Comparison of ENCODE assay signal across 8 cellular contexts in genomic region chr2:46315103-46315890, GRCh38. TPM values are rescaled to one million over a fixed set of nuclear protein-coding genes. Genes with fewer than 3 reads are reported as not detected.
DNase-seq lines count a peak whose midpoint lies in the region; ATAC-seq, FAIRE-seq and TF ChIP-seq lines count a peak whose summit lies in the region.

No MANE protein-coding gene starts in this region.

- peak overlapping the region; percentile 88 to 93 for H3K27ac ChIP-seq in lung (ENCODE audit: low read depth in 1 of 2, low read length in 1 of 2)
- H3K27ac ChIP-seq in aorta (ENCODE audit: low read depth in 1 of 2, low read length in 2 of 2): peak overlapping the region; percentile 68 to 71
- H3K27ac ChIP-seq in H9 (ENCODE audit: insufficient read length, low read depth, low read length): no peak overlapping the region

- H3K36me3 ChIP-seq in BJ (ENCODE audit: control insufficient read depth, insufficient read depth, low read length): 0 out of 2 replicates have a peak, but pooled peaks cover 2% of the 10 kb centered on the region
- peaks cover 26% of the 10 kb centered on the region for H3K36me3 ChIP-seq in MG63
- H3K36me3 ChIP-seq in bronchial epithelial cell (ENCODE audit: control insufficient read depth, insufficient read depth, low read length): no peaks in the 10 kb centered on the region
- H3K36me3 ChIP-seq in lung (ENCODE audit: control insufficient read depth in 2 of 2, insufficient read depth in 2 of 2, low read length in 2 of 2): no peaks in the 10 kb centered on the region
- H3K36me3 ChIP-seq in aorta (ENCODE audit: control insufficient read depth in 1 of 2, insufficient read depth in 2 of 2, low read length in 1 of 2): no peaks in the 10 kb centered on the region

- H3K4me3 Mint-ChIP-seq in H9 (no peak overlapping the region), glutamatergic neuron (ENCODE audit: unreplicated experiment) (no peak overlapping the region)

- 20 to 47% methylated on average over 11 of the region's 11 CpGs for WGBS in lung, 2 donors
- 2 to 4% methylated on average over 11 of the region's 11 CpGs for WGBS in aorta, 2 donors
- whole genome bisulfite sequencing in H9 (ENCODE audit: extremely low coverage, insufficient read length, low lambda C conversion rate): no CpG with 5 or more reads among the region's 11 CpGs

- intact Hi-C loops in aorta (cut with DNase I): loop anchor here in 1 of 2 donors (1.0 kb wide), 1 partner anchor 19 kb away; no protein-coding TSS in a partner anchor

- TF ChIP-seq CTCF in BJ (IDR thresholded peaks at IDR 0.05; ENCODE audit: insufficient read depth, low read depth, low read length): no peak
- no peak for TF ChIP-seq CTCF in bronchial epithelial cell (IDR thresholded peaks at IDR 0.05; ENCODE audit: insufficient read depth, low read length, severe bottlenecking)
- no peak for TF ChIP-seq CTCF in lung (IDR thresholded peaks at IDR 0.05; ENCODE audit: control extremely low read depth, extremely low read depth)
- TF ChIP-seq CTCF in H9 (conservative IDR thresholded peaks at IDR 0.05): no peak
- no peak for TF ChIP-seq CTCF in glutamatergic neuron (IDR thresholded peaks at IDR 0.05; ENCODE audit: partially characterized antibody, unreplicated experiment)

- no peak overlapping the region for H4K5ac ChIP-seq in H9 (ENCODE audit: insufficient read length, low read depth, low read length)

- no peak overlapping the region for H3K23ac ChIP-seq in H9 (ENCODE audit: insufficient read length, low read depth, low read length)

- no peaks in the 10 kb centered on the region for H3K23me2 ChIP-seq in H9 (ENCODE audit: insufficient read length, low read depth, low read length, poor library complexity, severe bottlenecking)

- no peak overlapping the region for H3K4me2 ChIP-seq in H9 (ENCODE audit: insufficient read depth, insufficient read length, low read length)

- no peak overlapping the region for H2BK15ac ChIP-seq in H9 (ENCODE audit: low read depth, low read length)

- peaks cover 26 to 64% of the 10 kb centered on the region in 2 donors for H3K4me1 ChIP-seq in lung (ENCODE audit: control insufficient read depth in 2 of 2, insufficient read depth in 2 of 2, low read length in 2 of 2)
- peaks cover 7 to 14% of the 10 kb centered on the region in 2 donors for H3K4me1 ChIP-seq in aorta (ENCODE audit: control insufficient read depth in 1 of 2, insufficient read depth in 2 of 2, low read length in 2 of 2)
- H3K4me1 ChIP-seq in H9 (ENCODE audit: insufficient read depth, low read length): no peaks in the 10 kb centered on the region

- H3K9me3 ChIP-seq in MG63: peaks cover 6% of the 10 kb centered on the region
- H3K9me3 ChIP-seq in lung (ENCODE audit: control insufficient read depth in 2 of 2, insufficient read depth in 1 of 2, low read length in 1 of 2): no peaks in the 10 kb centered on the region
- H3K9me3 ChIP-seq in aorta (ENCODE audit: control insufficient read depth, low read length): no peaks in the 10 kb centered on the region
- no peaks in the 10 kb centered on the region for H3K9me3 ChIP-seq in H9 (ENCODE audit: control insufficient read depth, low read depth, low read length)

- no peak overlapping the region for H3K4ac ChIP-seq in H9 (ENCODE audit: low read depth, low read length)

- no peak overlapping the region for H2BK12ac ChIP-seq in H9 (ENCODE audit: insufficient read length, low read depth, low read length)

- CTCF ChIA-PET in BJ (lab: Yijun Ruan, JAX): interaction anchor here (0.8 kb wide), 1 partner anchor 21 kb away, joined by 3 read pairs; no protein-coding TSS in a partner anchor

- POLR2A ChIA-PET in BJ (lab: Charles Lee): no interaction called here

- H3K9me3 Mint-ChIP-seq in H9 (no peaks in the 10 kb centered on the region), glutamatergic neuron (ENCODE audit: unreplicated experiment) (peaks cover 3% of the 10 kb centered on the region)

- peak; percentile 70 for FAIRE-seq in bronchial epithelial cell (lab: Jason Lieb, UNC)

- H2AK5ac ChIP-seq in H9 (ENCODE audit: insufficient read length, low read length): no peak overlapping the region

- H3T11ph ChIP-seq in H9 (ENCODE audit: low read length): no peak overlapping the region

- no peak overlapping the region for H2BK120ac ChIP-seq in H9 (ENCODE audit: low read depth, low read length, poor library complexity, severe bottlenecking)

- no peak overlapping the region for H4K91ac ChIP-seq in H9 (ENCODE audit: insufficient read length, low read depth, low read length)

- no peak overlapping the region for H4K8ac ChIP-seq in H9 (replicated peaks; ENCODE audit: insufficient read length, low read depth, low read length)

- H2BK5ac ChIP-seq in H9 (ENCODE audit: insufficient read length, low read length): no peak overlapping the region

- H3K18ac ChIP-seq in H9 (ENCODE audit: insufficient read length, low read depth, low read length): no peak overlapping the region

- H3K27me3 ChIP-seq in BJ (ENCODE audit: control insufficient read depth, insufficient read depth, low read length) (no peaks in the 10 kb centered on the region), MG63 (no peaks in the 10 kb centered on the region), bronchial epithelial cell (ENCODE audit: control insufficient read depth, insufficient read depth, low read length) (no peaks in the 10 kb centered on the region), lung (ENCODE audit: control insufficient read depth, insufficient read depth) (no peaks in the 10 kb centered on the region), aorta (ENCODE audit: control insufficient read depth in 1 of 2, insufficient read depth in 2 of 2, low read length in 1 of 2) (no peaks in the 10 kb centered on the region), H9 (ENCODE audit: insufficient read depth, low read length) (no peaks in the 10 kb centered on the region)

- no peak overlapping the region for H3K4me3 ChIP-seq in BJ (ENCODE audit: low read depth, low read length)
- no peak overlapping the region for H3K4me3 ChIP-seq in MG63
- H3K4me3 ChIP-seq in bronchial epithelial cell (ENCODE audit: low read depth, low read length): no peak overlapping the region
- no peak overlapping the region for H3K4me3 ChIP-seq in lung
- no peak overlapping the region for H3K4me3 ChIP-seq in aorta (ENCODE audit: low read length in 2 of 2)

- H3K27ac Mint-ChIP-seq in H9 (no peak overlapping the region), glutamatergic neuron (ENCODE audit: unreplicated experiment) (no peak overlapping the region)

- ATAC-seq in lung (ENCODE audit: insufficient read depth, low FRiP score): peak; percentile 82
- peak; percentile 92 for ATAC-seq in aorta (ENCODE audit: low FRiP score)

- no peak overlapping the region for H3K56ac ChIP-seq in H9 (ENCODE audit: insufficient read length, low read depth, low read length)

- H3K27me3 Mint-ChIP-seq in H9 (ENCODE audit: low read depth): peaks cover 5% of the 10 kb centered on the region
- H3K27me3 Mint-ChIP-seq in glutamatergic neuron (ENCODE audit: unreplicated experiment): no peaks in the 10 kb centered on the region

- no peaks in the 10 kb centered on the region for H3K36me3 Mint-ChIP-seq in H9 (ENCODE audit: insufficient read depth in 1 of 3, low read depth in 3 of 3)
- no peaks in the 10 kb centered on the region for H3K36me3 Mint-ChIP-seq in glutamatergic neuron (ENCODE audit: unreplicated experiment)

- H3K4me1 Mint-ChIP-seq in H9 (peaks cover 6 to 10% of the 10 kb centered on the region in 2 experiments), glutamatergic neuron (ENCODE audit: low read depth, unreplicated experiment) (no peaks in the 10 kb centered on the region)

- DNase-seq in BJ (ENCODE audit: low read depth): peak; percentile 86
- DNase-seq in MG63: peak; percentile 99
- DNase-seq in bronchial epithelial cell (ENCODE audit: low read depth): peak; percentile 96
- DNase-seq in lung (ENCODE audit: low spot score): peak; percentile 87
- DNase-seq in aorta: peak; percentile 95
- no peak for DNase-seq in H9
- DNase-seq in glutamatergic neuron: no peak
- DNase-seq in stimulated activated CD4-positive, alpha-beta T cell treated with anti-CD3 and anti-CD28 coated beads, Interleukin-4, amount 100 ng/mL, for 24 hours: no peak

- H3K14ac ChIP-seq in H9 (ENCODE audit: insufficient read depth, low read length): no peak overlapping the region

- H4K20me1 ChIP-seq in H9 (ENCODE audit: control insufficient read depth, insufficient read depth, insufficient read length): no peaks in the 10 kb centered on the region

- H3K79me2 ChIP-seq in H9 (ENCODE audit: insufficient read depth, low read length): no peaks in the 10 kb centered on the region

- H2AFZ ChIP-seq in H9 (ENCODE audit: low read length): no peak overlapping the region

- H3K9ac ChIP-seq in H9 (ENCODE audit: extremely low read depth, insufficient read length, low read length): no peak overlapping the region

- no peak overlapping the region for H2BK20ac ChIP-seq in H9 (ENCODE audit: low read depth, low read length, poor library complexity, severe bottlenecking)

- H3K79me1 ChIP-seq in H9 (ENCODE audit: insufficient read depth, low read depth, low read length, poor library complexity, severe bottlenecking): no peaks in the 10 kb centered on the region

RNA-seq across cellular contexts. Expression of gene EPAS1, which starts 18.1 kb away (rescaled TPM):
- polyA plus RNA-seq in BJ (2011; rRNA removed) (312 and 531 TPM in 2 replicates), lung (100 to 1,000 TPM; 233 to 337 TPM), aorta (100 to 1,000 TPM; 213 to 392 TPM)
- 229 and 279 TPM in 2 replicates for polyA minus RNA-seq in BJ (2011; rRNA and poly(A)+ RNA removed)
- 27.6 and 46.1 TPM in 2 replicates for total RNA-seq in MG63 (2014; rRNA removed; shearing (Covaris generic); ENCODE audit: low replicate concordance)
- total RNA-seq in bronchial epithelial cell (99.8 and 102 TPM in 2 replicates), lung (1,000 to 10,000 TPM in 1 of 2 donors, 100 to 1,000 TPM in 1; 424 to 1,051 TPM), aorta (100 to 1,000 TPM; 414 to 954 TPM), H9 (2021) (1.1 and 1.4 TPM in 2 replicates), glutamatergic neuron (ENCODE audit: unreplicated experiment) (not detected)

Comparison
In these comparisons a context has a peak if more than half of its experiments do, and no peak if none do; other contexts are left out.
1. DNase-seq: peak in BJ (single experiment), MG63 (single experiment), bronchial epithelial cell (single experiment), lung (single experiment) and aorta (2 of 2); none in H9 (single experiment), glutamatergic neuron (single experiment) and stimulated activated CD4-positive, alpha-beta T cell treated with anti-CD3 and anti-CD28 coated beads, Interleukin-4, amount 100 ng/mL, for 24 hours (single experiment).
2. RNA of gene EPAS1, which starts 18.1 kb away (total RNA-seq): 424 to 1,051 TPM in lung, 414 to 954 TPM in aorta, 99.8 to 102 TPM in bronchial epithelial cell and 27.6 to 46.1 TPM in MG63; 1.1 to 1.4 TPM in H9 and not detected in glutamatergic neuron (single experiment); every median in the first group is over 10 times any median in the second.